Comparison of ENCODE assay signal across 9 cellular contexts in genomic region chr7:6730343-6730633, GRCh38. TPM values are rescaled to one million over a fixed set of nuclear protein-coding genes. Genes with fewer than 3 reads are reported as not detected.
DNase-seq lines count a peak whose midpoint lies in the region; ATAC-seq, FAIRE-seq and TF ChIP-seq lines count a peak whose summit lies in the region.
"Had no signal": no experiment of that assay in that cellular context is flagged by ENCODE, and none has a peak within 500 bp of the region (broad histone marks: within the 10 kb centered on the region; RNA-seq: fewer than 3 reads in every experiment).

No MANE protein-coding gene starts in this region.

- H3K4me3 ChIP-seq in coronary artery = peak overlapping the region; percentile 90
- H3K4me3 ChIP-seq in mucosa of rectum (ENCODE audit: low read length in 2 of 2) = peak overlapping the region; percentile 82 to 84

- intact Hi-C loops in posterior cingulate gyrus (cut with DNase I) = no loop called here

- TF ChIP-seq CTCF in coronary artery (IDR thresholded peaks at IDR 0.05) = no peak

- no peak for FAIRE-seq in GM12892 (lab: Jason Lieb, UNC)

- H3K27ac ChIP-seq in KOPT-K1 (ENCODE audit: low read depth, low read length, poor library complexity, severe bottlenecking) = peak overlapping the region; percentile 93
- H3K27ac ChIP-seq in coronary artery = peak overlapping the region; percentile 84 to 86
- peak overlapping the region in 1 of 2 donors; percentile 80 for H3K27ac ChIP-seq in mucosa of rectum (ENCODE audit: low read depth in 2 of 2, low read length in 2 of 2)

- no peaks in the 10 kb centered on the region for H3K9me3 ChIP-seq in KOPT-K1 (ENCODE audit: insufficient read depth, low read length, poor library complexity, severe bottlenecking)
- H3K9me3 ChIP-seq in mucosa of rectum (ENCODE audit: control insufficient read depth in 2 of 2, low read length in 2 of 2) = no peaks in the 10 kb centered on the region

- no peak for TF ChIP-seq POLR2A in GM12892 (IDR thresholded peaks at IDR 0.05; ENCODE audit: low read depth, low read length)

- no peaks in the 10 kb centered on the region for H3K27me3 ChIP-seq in mucosa of rectum (ENCODE audit: control insufficient read depth in 2 of 2, insufficient read depth in 2 of 2, low read length in 2 of 2)

- peaks cover 33% of the 10 kb centered on the region for H3K36me3 ChIP-seq in KOPT-K1 (ENCODE audit: insufficient read depth, low read length)
- H3K36me3 ChIP-seq in mucosa of rectum (ENCODE audit: control insufficient read depth in 2 of 2, insufficient read depth in 2 of 2, low read length in 2 of 2) = peaks cover 8 to 11% of the 10 kb centered on the region in 2 donors

- H3K9ac ChIP-seq in mucosa of rectum (ENCODE audit: low read depth in 1 of 2, low read length in 2 of 2) = peak overlapping the region; percentile 80 to 87

- in situ Hi-C loops in Caki2 (cut with HindIII; ENCODE audit: low pct_unique_long_range_greater_than_20kb, low sequenced_read_pairs) = no loop called here

- peaks cover 0 to 5% of the 10 kb centered on the region in 2 donors for H3K4me1 ChIP-seq in mucosa of rectum (ENCODE audit: control insufficient read depth in 2 of 2, insufficient read depth in 2 of 2, low read length in 2 of 2)

- DNase-seq in Caki2 (ENCODE audit: low read depth) (peak; percentile 18), coronary artery (ENCODE audit: low spot score) (no peak), GM12892 (ENCODE audit: insufficient read length) (no peak), posterior cingulate gyrus (no peak)
- DNase-seq in stimulated activated CD8-positive, alpha-beta memory T cell treated with anti-CD3 and anti-CD28 coated beads, Interleukin-4, amount 100 ng/mL, for 48 hours = no peak

- ATAC-seq in GM18861 (IDR thresholded peaks at IDR 0.05; ENCODE audit: unreplicated experiment) = no peak

RNA-seq across cellular contexts. Expression of gene ZNF12, which starts 23.5 kb away (rescaled TPM):
- 7.2 and 8.9 TPM in 2 replicates for total RNA-seq in Caki2 (2014; rRNA removed; shearing (Covaris generic); ENCODE audit: low replicate concordance)
- polyA plus RNA-seq in GM12892 (2012; ENCODE audit: missing spikeins) = 14.6 TPM

RNA-seq across cellular contexts. Expression of gene RSPH10B2, which starts 23.6 kb away (rescaled TPM):
- total RNA-seq in Caki2 (2014; rRNA removed; shearing (Covaris generic); ENCODE audit: low replicate concordance) = 0.10 and 0.14 TPM in 2 replicates
- not detected for polyA plus RNA-seq in GM12892 (2012; ENCODE audit: missing spikeins)
- total RNA-seq: LHCN-M2 had no signal
